21 cellular contexts compared by ENCODE assay signal in the genomic region with DNA sequence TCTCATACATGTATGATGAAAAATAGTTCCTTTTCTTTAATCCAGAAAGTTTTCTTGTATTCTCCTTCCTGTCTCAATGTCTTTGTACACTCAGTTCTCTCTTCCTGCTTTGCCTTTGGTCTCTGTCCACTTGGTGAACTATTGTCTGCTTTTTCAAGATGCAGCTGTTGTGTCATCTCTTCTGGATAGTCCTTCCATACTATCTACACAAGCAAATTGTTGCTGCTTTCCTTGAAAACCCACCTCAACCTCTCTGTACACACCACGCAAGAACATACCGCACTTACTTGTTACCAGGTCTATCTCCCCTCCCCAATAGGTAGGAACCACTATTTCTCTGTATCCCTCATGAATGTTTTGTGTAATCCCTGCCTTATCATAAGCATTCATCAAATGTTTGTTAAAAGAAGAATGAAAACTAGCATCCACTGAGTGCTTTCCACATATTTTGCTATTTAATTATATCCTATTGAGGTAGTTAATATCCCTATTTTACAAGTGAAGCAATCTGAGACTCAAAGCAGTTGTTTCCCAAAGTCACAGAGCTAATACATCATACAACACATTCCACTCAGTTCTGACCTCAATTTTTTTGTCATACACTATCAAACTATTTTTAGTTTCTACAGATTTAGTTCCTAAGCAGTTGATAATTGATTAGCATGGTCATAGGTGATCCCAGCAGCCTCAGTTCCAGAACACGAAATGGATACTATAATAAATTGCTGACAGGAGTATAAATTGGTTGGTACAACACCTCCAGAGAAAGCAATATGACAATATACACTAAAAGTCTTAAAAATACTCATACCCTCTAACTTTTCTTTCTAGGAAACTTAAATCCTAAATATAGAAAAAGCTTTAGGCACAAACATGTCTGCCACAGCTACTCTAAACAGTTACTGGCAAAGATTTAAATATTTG. TPM values are rescaled to one million over a fixed set of nuclear protein-coding genes. Genes with fewer than 3 reads are reported as not detected.
DNase-seq lines count a peak whose midpoint lies in the region; ATAC-seq, FAIRE-seq and TF ChIP-seq lines count a peak whose summit lies in the region.
"Had no signal": no experiment of that assay in that cellular context is flagged by ENCODE, and none has a peak within 500 bp of the region (broad histone marks: within the 10 kb centered on the region; RNA-seq: fewer than 3 reads in every experiment).

No MANE protein-coding gene starts in this region.

- peaks cover 8% of the 10 kb centered on the region; the same call in 1 of the 2 replicates for H3K36me3 Mint-ChIP-seq in HFFc6 (ENCODE audit: low read depth)
- peaks cover 16% of the 10 kb centered on the region for H3K36me3 Mint-ChIP-seq in endothelial cell (ENCODE audit: low read depth, unreplicated experiment)
- peaks cover 97% of the 10 kb centered on the region for H3K36me3 Mint-ChIP-seq in stimulated activated effector memory CD8-positive, alpha-beta T cell treated with anti-CD3 and anti-CD28 coated beads, Interleukin-12 subunit alpha, Interleukin-12 subunit beta, amount 100 ng/mL, for 72 hours

- H3K4me1 Mint-ChIP-seq in HFFc6 (ENCODE audit: low read depth) (peaks cover 25% of the 10 kb centered on the region), endothelial cell (ENCODE audit: unreplicated experiment) (no peaks in the 10 kb centered on the region)
- H3K4me1 Mint-ChIP-seq in stimulated activated effector memory CD8-positive, alpha-beta T cell treated with anti-CD3 and anti-CD28 coated beads, Interleukin-12 subunit alpha, Interleukin-12 subunit beta, amount 100 ng/mL, for 72 hours = no peaks in the 10 kb centered on the region
- H3K4me1 Mint-ChIP-seq: H9 had no signal

- H3K9me3 ChIP-seq in pancreas (no peaks in the 10 kb centered on the region), BE2C (no peaks in the 10 kb centered on the region)
- H3K9me3 ChIP-seq: SJCRH30 had no signal

- CTCF ChIA-PET in BJ (lab: Yijun Ruan, JAX) = no interaction called here

- H3K27ac Mint-ChIP-seq in HFFc6 (peak overlapping the region; percentile 37), endothelial cell (ENCODE audit: unreplicated experiment) (no peak overlapping the region)
- H3K27ac Mint-ChIP-seq in stimulated activated effector memory CD8-positive, alpha-beta T cell treated with anti-CD3 and anti-CD28 coated beads, Interleukin-12 subunit alpha, Interleukin-12 subunit beta, amount 100 ng/mL, for 72 hours = peak overlapping the region; percentile 43
- H3K27ac Mint-ChIP-seq: H9 had no signal

- H3K4me3 Mint-ChIP-seq in HFFc6 = no peak overlapping the region
- H3K4me3 Mint-ChIP-seq in endothelial cell (ENCODE audit: unreplicated experiment) = peak overlapping the region; percentile 3
- no peak overlapping the region for H3K4me3 Mint-ChIP-seq in stimulated activated effector memory CD8-positive, alpha-beta T cell treated with anti-CD3 and anti-CD28 coated beads, Interleukin-12 subunit alpha, Interleukin-12 subunit beta, amount 100 ng/mL, for 72 hours
- H3K4me3 Mint-ChIP-seq: H9 had no signal

- H3K27me3 Mint-ChIP-seq in HFFc6 (ENCODE audit: insufficient read depth) (no peaks in the 10 kb centered on the region), endothelial cell (ENCODE audit: unreplicated experiment) (peaks cover 1% of the 10 kb centered on the region)

- H3K4me1 ChIP-seq in pancreas (peaks cover 0 to 19% (median 5%) of the 10 kb centered on the region in 3 donors), BE2C (no peaks in the 10 kb centered on the region)
- H3K4me1 ChIP-seq: SJCRH30 had no signal

- H3K4me3 ChIP-seq in BJ (ENCODE audit: low read depth, low read length) (no peak overlapping the region), pancreas (no peak overlapping the region), BE2C (ENCODE audit: low read depth, low read length) (no peak overlapping the region)
- H3K4me3 ChIP-seq: SJCRH30 had no signal

- intact Hi-C loops in pancreas (cut with DNase I) = no loop called here

- FAIRE-seq in pancreas (lab: Jason Lieb, UNC) = no peak
- FAIRE-seq: D721Med, RCC 7860 had no signal

- ATAC-seq in stimulated activated effector memory CD8-positive, alpha-beta T cell treated with anti-CD3 and anti-CD28 coated beads, Interleukin-12 subunit alpha, Interleukin-12 subunit beta, amount 100 ng/mL, for 72 hours = no peak
- no peak for ATAC-seq in pancreas

- POLR2A ChIA-PET in BJ (lab: Charles Lee) = no interaction called here

- no peaks in the 10 kb centered on the region for H3K36me3 ChIP-seq in BJ (ENCODE audit: control insufficient read depth, insufficient read depth, low read length)
- H3K36me3 ChIP-seq in pancreas = peaks cover 0 to 20% (median 0%) of the 10 kb centered on the region in 3 donors
- no peaks in the 10 kb centered on the region for H3K36me3 ChIP-seq in BE2C

- 91 to 93% methylated on average over 3 of the region's 3 CpGs for WGBS in pancreas, 2 donors

- H3K9me3 Mint-ChIP-seq in HFFc6 (no peaks in the 10 kb centered on the region), endothelial cell (ENCODE audit: unreplicated experiment) (no peaks in the 10 kb centered on the region)
- H3K9me3 Mint-ChIP-seq in stimulated activated effector memory CD8-positive, alpha-beta T cell treated with anti-CD3 and anti-CD28 coated beads, Interleukin-12 subunit alpha, Interleukin-12 subunit beta, amount 100 ng/mL, for 72 hours = no peaks in the 10 kb centered on the region
- H3K9me3 Mint-ChIP-seq: H9 had no signal

- no peak overlapping the region for H3K27ac ChIP-seq in pancreas
- H3K27ac ChIP-seq: C4-2B, HL-60, KMS-11, SJCRH30 had no signal

- TF ChIP-seq CTCF in BJ (IDR thresholded peaks at IDR 0.05; ENCODE audit: insufficient read depth, low read depth, low read length) = no peak
- no peak for TF ChIP-seq CTCF in HFFc6 (IDR thresholded peaks at IDR 0.05)
- no peak for TF ChIP-seq CTCF in endothelial cell (IDR thresholded peaks at IDR 0.05; ENCODE audit: unreplicated experiment)
- no peak for TF ChIP-seq CTCF in pancreas (IDR thresholded peaks at IDR 0.05)
- TF ChIP-seq CTCF in BE2C (IDR thresholded peaks at IDR 0.05; ENCODE audit: low read depth, low read length) = no peak

- peak; percentile 23 for DNase-seq in BJ (ENCODE audit: low read depth)
- peak; percentile 14 for DNase-seq in HFFc6
- no peak for DNase-seq in endothelial cell (ENCODE audit: low spot score)
- DNase-seq in stimulated activated effector memory CD8-positive, alpha-beta T cell treated with anti-CD3 and anti-CD28 coated beads, Interleukin-12 subunit alpha, Interleukin-12 subunit beta, amount 100 ng/mL, for 72 hours (ENCODE audit: low spot score in 2 of 2) = no peak
- DNase-seq in NCI-H2196 treated with DMSO at 0.1 percent for 48 hours (lab: John Stamatoyannopoulos, UW; ENCODE audit: unreplicated experiment) = no peak
- no peak for DNase-seq in pancreas
- DNase-seq in BE2C = no peak
- DNase-seq: DMS53, H9, MV-4-11, NCI-H1105 treated with DMSO at 0.1 percent for 48 hours, NCI-H2081, NCI-H2171, NCI-H524 treated with DMSO at 0.1 percent for 48 hours, NCI-H82, SJCRH30 had no signal

- no peaks in the 10 kb centered on the region for H3K27me3 ChIP-seq in BJ (ENCODE audit: control insufficient read depth, insufficient read depth, low read length)
- no peaks in the 10 kb centered on the region for H3K27me3 ChIP-seq in pancreas
- H3K27me3 ChIP-seq in BE2C = no peaks in the 10 kb centered on the region
- H3K27me3 ChIP-seq: SJCRH30 had no signal

RNA-seq across cellular contexts. Expression of a gene that starts 19.6 kb away (rescaled TPM):
- polyA plus RNA-seq in BJ (2011; rRNA removed) = 32.4 and 35.1 TPM in 2 replicates
- polyA minus RNA-seq in BJ (2011; rRNA and poly(A)+ RNA removed) = 16.5 and 25.0 TPM in 2 replicates
- total RNA-seq in HFFc6 (2021; fragmentation: NEBNext Ultra II Directional; extraction: Animal tissue kit (Norgen Biotek cat#: 25700)) = 10 to 100 TPM; 18.6 to 21.8 (median 20.5) TPM
- 17.5 TPM for total RNA-seq in endothelial cell (ENCODE audit: unreplicated experiment)
- total RNA-seq in pancreas = 10 to 100 TPM; 10.2 to 18.8 (median 12.8) TPM
- polyA plus RNA-seq in pancreas = 10 to 100 TPM in 1 of 2 donors, 1 to 10 TPM in 1; 6.5 to 11.5 TPM
- 9.7 TPM for polyA plus RNA-seq in BE2C (2012; ENCODE audit: insufficient read depth, insufficient read length, low read depth)

RNA-seq across cellular contexts. Expression of a gene that starts 19.8 kb away (rescaled TPM):
- 24.8 and 26.6 TPM in 2 replicates for polyA plus RNA-seq in BJ (2011; rRNA removed)
- 11.9 and 15.5 TPM in 2 replicates for polyA minus RNA-seq in BJ (2011; rRNA and poly(A)+ RNA removed)
- 10 to 100 TPM; 13.9 to 22.7 (median 17.2) TPM for total RNA-seq in HFFc6 (2021; fragmentation: NEBNext Ultra II Directional; extraction: Animal tissue kit (Norgen Biotek cat#: 25700))
- total RNA-seq in endothelial cell (ENCODE audit: unreplicated experiment) = 13.1 TPM
- total RNA-seq in pancreas = 10 to 100 TPM; 14.2 to 22.0 (median 16.7) TPM
- polyA plus RNA-seq in pancreas = 10 to 100 TPM in 1 of 2 donors, 1 to 10 TPM in 1; 6.2 to 16.5 TPM
- polyA plus RNA-seq in BE2C (2012; ENCODE audit: insufficient read depth, insufficient read length, low read depth) = 2.3 TPM

Comparison
In these comparisons a context has a peak if more than half of its experiments do, and no peak if none do; other contexts are left out.
1. DNase-seq: peak in BJ (single experiment) and HFFc6 (single experiment); none in endothelial cell (single experiment), stimulated activated effector memory CD8-positive, alpha-beta T cell treated with anti-CD3 and anti-CD28 coated beads, Interleukin-12 subunit alpha, Interleukin-12 subunit beta, amount 100 ng/mL, for 72 hours (0 of 2), NCI-H2196 treated with DMSO at 0.1 percent for 48 hours (single experiment), pancreas (0 of 6) and BE2C (single experiment).